In genomic region chr10:78109210-78109609, GRCh38 we compare ENCODE assay signal across 1 cellular context.
TF ChIP-seq lines count a peak whose summit lies in the region.

No MANE protein-coding gene starts in this region.

TF ChIP-seq in HepG2, 621 proteins besides CTCF, POLR2A, EP300 and RAD21 (continued from another document):
- TF ChIP-seq ZNF609 (CRISPR knock-in tag; IDR thresholded peaks at IDR 0.05; ENCODE audit: borderline replicate concordance): no peak
- TF ChIP-seq ZFP90 (CRISPR knock-in tag; IDR thresholded peaks at IDR 0.05; ENCODE audit: borderline replicate concordance): no peak
- TF ChIP-seq ZNF878 (CRISPR knock-in tag; IDR thresholded peaks at IDR 0.05): no peak
- TF ChIP-seq ZSCAN9 (CRISPR knock-in tag; IDR thresholded peaks at IDR 0.05; ENCODE audit: borderline replicate concordance): no peak
- no peak for TF ChIP-seq ZNF800 (CRISPR knock-in tag; IDR thresholded peaks at IDR 0.05)
- no peak for TF ChIP-seq ZNF264 (CRISPR knock-in tag; IDR thresholded peaks at IDR 0.05)
- no peak for TF ChIP-seq IRX3 (CRISPR knock-in tag; IDR thresholded peaks at IDR 0.05; ENCODE audit: borderline replicate concordance, low read depth)
- TF ChIP-seq HNRNPUL1 (IDR thresholded peaks at IDR 0.05; ENCODE audit: low read depth, low read length): no peak
- TF ChIP-seq SP1 (IDR thresholded peaks at IDR 0.05): no peak
- no peak for TF ChIP-seq SP1 (CRISPR knock-in tag; IDR thresholded peaks at IDR 0.05)
- no peak for TF ChIP-seq CHCHD3 (CRISPR knock-in tag; IDR thresholded peaks at IDR 0.05)
- TF ChIP-seq ZNF160 (CRISPR knock-in tag; IDR thresholded peaks at IDR 0.05): no peak
- no peak for TF ChIP-seq MBD4 (IDR thresholded peaks at IDR 0.05; ENCODE audit: borderline replicate concordance, low read length)
- no peak for TF ChIP-seq RERE (CRISPR knock-in tag; IDR thresholded peaks at IDR 0.05; ENCODE audit: low read depth)
- no peak for TF ChIP-seq NR2F2 (IDR thresholded peaks at IDR 0.05; ENCODE audit: borderline replicate concordance, low read depth)
